Comparison of ENCODE assay signal across 17 cellular contexts in the genomic region with DNA sequence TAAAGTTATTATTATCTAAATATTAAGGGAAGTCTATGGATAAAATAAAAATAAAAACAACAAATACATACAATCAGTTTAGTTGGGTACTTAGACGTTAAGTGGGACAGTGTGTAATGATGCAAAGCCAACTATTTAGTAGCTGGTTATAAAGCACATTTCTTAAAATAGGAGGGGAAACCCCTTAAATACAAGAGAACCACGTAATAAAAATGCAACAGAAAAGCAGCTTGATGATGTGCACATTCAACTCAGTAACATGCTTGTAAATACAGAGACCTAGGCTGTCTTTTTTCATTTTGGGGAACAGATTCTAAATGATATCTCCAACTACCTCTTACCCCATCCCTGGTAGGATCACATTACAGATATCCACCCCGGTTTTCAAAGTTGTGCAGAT.
DNase-seq lines count a peak whose midpoint lies in the region; ATAC-seq and TF ChIP-seq lines count a peak whose summit lies in the region.
"Had no signal": no experiment of that assay in that cellular context is flagged by ENCODE, and none has a peak within 500 bp of the region (broad histone marks: within the 10 kb centered on the region; RNA-seq: fewer than 3 reads in every experiment).

No MANE protein-coding gene starts in this region.

- TF ChIP-seq CTCF in SU-DHL-6 (IDR thresholded peaks at IDR 0.05; ENCODE audit: insufficient read depth, low read length, poor library complexity, severe bottlenecking) (no peak), nephron progenitor cell (IDR thresholded peaks at IDR 0.05) (no peak), transverse colon (IDR thresholded peaks at IDR 0.05) (no peak)

- TF ChIP-seq POLR2A in transverse colon (IDR thresholded peaks at IDR 0.05), result no peak

- peak overlapping the region; percentile 98 for H3K27ac ChIP-seq in SU-DHL-6 (ENCODE audit: low read depth, low read length)
- no peak overlapping the region for H3K27ac ChIP-seq in transverse colon

- DNase-seq in nephron progenitor cell (no peak), NCI-H345 treated with DMSO at 0.1 percent for 48 hours (lab: John Stamatoyannopoulos, UW; ENCODE audit: unreplicated experiment) (no peak), transverse colon (no peak)
- no peak for DNase-seq in stimulated activated CD4-positive, alpha-beta T cell treated with anti-CD3 and anti-CD28 coated beads, Interleukin-2, amount 100 ng/mL, for 48 hours
- DNase-seq: C1 segment of cervical spinal cord; Caco-2; CD4-positive, alpha-beta memory T cell; DMS153; DMS79; GF-D8; H9 had no signal

- no peaks in the 10 kb centered on the region for H3K9me2 ChIP-seq in SU-DHL-6 (replicated peaks; ENCODE audit: insufficient read depth, low read length)

- H3K4me3 Mint-ChIP-seq in nephron progenitor cell, result no peak overlapping the region
- H3K4me3 Mint-ChIP-seq: CD4-positive, alpha-beta memory T cell; GM23338; H9 had no signal

- peaks cover 11% of the 10 kb centered on the region for H3K4me1 Mint-ChIP-seq in nephron progenitor cell
- H3K4me1 Mint-ChIP-seq: CD4-positive, alpha-beta memory T cell had no signal

- no peaks in the 10 kb centered on the region for H3K4me1 ChIP-seq in transverse colon
- H3K4me1 ChIP-seq: Caco-2 had no signal

- no peaks in the 10 kb centered on the region for H3K9me3 Mint-ChIP-seq in nephron progenitor cell
- H3K9me3 Mint-ChIP-seq: GM23338, H9 had no signal

- H3K36me3 ChIP-seq in SU-DHL-6 (ENCODE audit: low read length), result no peaks in the 10 kb centered on the region
- H3K36me3 ChIP-seq in transverse colon, result no peaks in the 10 kb centered on the region

- H2AFZ ChIP-seq in SU-DHL-6 (ENCODE audit: low read depth, low read length, severe bottlenecking), result peak overlapping the region; percentile 71
- H2AFZ ChIP-seq: GM23338 had no signal

- H3F3A ChIP-seq in SU-DHL-6 (ENCODE audit: insufficient read depth), result peaks cover 43% of the 10 kb centered on the region

- H3K9ac ChIP-seq in SU-DHL-6 (ENCODE audit: low read length), result peak overlapping the region; percentile 53

- H3K27ac Mint-ChIP-seq in nephron progenitor cell, result peak overlapping the region; percentile 28
- H3K27ac Mint-ChIP-seq: CD4-positive, alpha-beta memory T cell; GM23338; H9 had no signal

- WGBS in transverse colon (ENCODE audit: low coverage in 1 of 2), 2 donors, result 26 to 32% methylated on average over 3 of the region's 3 CpGs

- H4K20me1 ChIP-seq in SU-DHL-6 (ENCODE audit: low read depth, low read length), result no peaks in the 10 kb centered on the region

- in situ Hi-C loops in transverse colon (cut with MboI; ENCODE audit: low pct_ligation_motif_present in 1 of 4, low pct_unique_long_range_greater_than_20kb in 1 of 4, low sequenced_read_pairs in 3 of 4), result loop anchor here in 1 of 4 donors (10.0 kb wide), 2 partner anchors 195 to 605 kb away; no protein-coding TSS in a partner anchor

- no peaks in the 10 kb centered on the region for H3K27me3 Mint-ChIP-seq in nephron progenitor cell (ENCODE audit: low read depth, poor library complexity)
- H3K27me3 Mint-ChIP-seq: CD4-positive, alpha-beta memory T cell had no signal

- peak overlapping the region; percentile 91 for H3K4me2 ChIP-seq in SU-DHL-6 (ENCODE audit: low read depth, low read length, poor library complexity, severe bottlenecking)
- H3K4me2 ChIP-seq: GM23338 had no signal

- ATAC-seq in GM19351 (IDR thresholded peaks at IDR 0.05; ENCODE audit: unreplicated experiment), result peak; percentile 45
- peak; percentile 44 for ATAC-seq in HG03442 (IDR thresholded peaks at IDR 0.05; ENCODE audit: unreplicated experiment)
- ATAC-seq in GM19035 (IDR thresholded peaks at IDR 0.05; ENCODE audit: unreplicated experiment), result no peak
- ATAC-seq: GM23338, HCT116 had no signal

- no peaks in the 10 kb centered on the region for H3K36me3 Mint-ChIP-seq in nephron progenitor cell (ENCODE audit: low read depth)
- H3K36me3 Mint-ChIP-seq: CD4-positive, alpha-beta memory T cell had no signal

- H3K27me3 ChIP-seq in SU-DHL-6 (ENCODE audit: low read length), result no peaks in the 10 kb centered on the region
- H3K27me3 ChIP-seq in transverse colon, result no peaks in the 10 kb centered on the region

- H3K9me3 ChIP-seq in SU-DHL-6 (ENCODE audit: insufficient read depth, low read length) (no peaks in the 10 kb centered on the region), transverse colon (no peaks in the 10 kb centered on the region)
- H3K9me3 ChIP-seq: Caco-2 had no signal

- peak overlapping the region; percentile 23 for H3K4me3 ChIP-seq in SU-DHL-6 (ENCODE audit: insufficient read depth, low read length, poor library complexity, severe bottlenecking)
- H3K4me3 ChIP-seq in transverse colon, result no peak overlapping the region
- H3K4me3 ChIP-seq: GM23338 had no signal

- intact Hi-C loops in transverse colon (cut with DNase I; ENCODE audit: low total_unique reads), result no loop called here

- TF ChIP-seq EP300 in transverse colon (IDR thresholded peaks at IDR 0.05; ENCODE audit: low read depth), result no peak

- no peaks in the 10 kb centered on the region for H3K79me2 ChIP-seq in SU-DHL-6 (ENCODE audit: insufficient read depth, low read length)
